ENCODE assay signal across 1 cellular context in the genomic region with DNA sequence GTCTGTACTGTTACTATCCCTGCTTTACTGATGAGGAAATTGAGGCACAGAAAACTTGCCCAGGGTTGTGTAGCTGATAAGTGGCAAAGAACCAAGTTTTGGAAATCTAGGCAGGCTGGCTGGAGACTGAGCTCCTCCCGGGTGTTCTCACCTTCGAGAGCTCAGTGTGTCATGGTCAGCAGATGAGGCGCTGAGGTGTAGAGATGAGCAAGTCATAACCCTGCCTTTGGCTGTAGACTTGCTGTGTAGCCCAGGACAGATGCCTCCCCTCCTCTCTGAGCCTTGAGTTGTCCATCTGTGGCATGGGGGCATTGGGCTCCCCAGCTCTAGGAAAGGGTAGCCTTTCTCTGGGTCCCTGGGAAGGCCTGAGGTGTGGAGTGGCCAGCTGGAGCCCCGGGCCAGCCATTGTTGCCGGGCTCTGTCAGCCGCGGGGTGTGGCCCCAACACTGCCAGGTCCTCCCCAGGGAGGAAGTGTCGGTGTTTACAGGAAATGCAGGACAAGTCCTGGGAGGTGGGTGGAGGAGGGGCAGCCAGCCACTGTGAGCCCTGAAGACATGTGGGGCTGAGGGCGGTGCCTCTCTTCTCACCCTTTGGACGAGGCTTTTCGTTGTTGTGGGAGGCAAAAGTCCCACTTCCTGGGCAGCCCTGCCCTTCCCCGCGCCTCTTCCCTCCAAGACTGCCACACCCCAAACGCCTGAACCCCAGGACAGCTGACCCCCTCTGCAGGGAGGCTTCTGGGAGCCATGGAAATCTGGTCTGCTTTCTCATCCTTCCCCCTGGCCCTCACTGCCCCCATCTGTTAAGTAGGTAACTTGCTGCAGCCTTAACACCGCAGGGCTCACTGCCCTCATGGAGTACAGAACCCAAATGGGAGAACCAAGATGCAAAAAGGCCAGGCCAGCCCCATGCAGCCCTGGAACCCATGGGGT.
TF ChIP-seq lines count a peak whose summit lies in the region.

No MANE protein-coding gene starts in this region.

TF ChIP-seq in K562, 482 proteins besides CTCF, POLR2A, EP300 and RAD21 (continued from another document and continues in another):
- TF ChIP-seq, protein P1, sequence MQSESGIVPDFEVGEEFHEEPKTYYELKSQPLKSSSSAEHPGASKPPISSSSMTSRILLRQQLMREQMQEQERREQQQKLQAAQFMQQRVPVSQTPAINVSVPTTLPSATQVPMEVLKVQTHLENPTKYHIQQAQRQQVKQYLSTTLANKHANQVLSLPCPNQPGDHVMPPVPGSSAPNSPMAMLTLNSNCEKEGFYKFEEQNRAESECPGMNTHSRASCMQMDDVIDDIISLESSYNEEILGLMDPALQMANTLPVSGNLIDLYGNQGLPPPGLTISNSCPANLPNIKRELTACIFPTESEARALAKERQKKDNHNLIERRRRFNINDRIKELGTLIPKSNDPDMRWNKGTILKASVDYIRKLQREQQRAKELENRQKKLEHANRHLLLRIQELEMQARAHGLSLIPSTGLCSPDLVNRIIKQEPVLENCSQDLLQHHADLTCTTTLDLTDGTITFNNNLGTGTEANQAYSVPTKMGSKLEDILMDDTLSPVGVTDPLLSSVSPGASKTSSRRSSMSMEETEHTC (IDR thresholded peaks at IDR 0.05): no peak
- TF ChIP-seq NR4A1 (CRISPR knock-in tag; IDR thresholded peaks at IDR 0.05): no peak
- TF ChIP-seq NR4A1 (tag; IDR thresholded peaks at IDR 0.05): 0 out of 2 replicates have a peak, but pooled peaks have one; percentile 40
- peak; percentile 71; the same call in 1 of the 2 replicates for TF ChIP-seq ZNF583 (CRISPR knock-in tag; IDR thresholded peaks at IDR 0.05)
- TF ChIP-seq NFRKB (IDR thresholded peaks at IDR 0.05; ENCODE audit: low read depth): peak; percentile 55; the same call in 1 of the 2 replicates
- TF ChIP-seq ZBTB1 (CRISPR knock-in tag; IDR thresholded peaks at IDR 0.05; ENCODE audit: borderline replicate concordance, low read depth): no peak
- peak; percentile 58 for TF ChIP-seq CREM (IDR thresholded peaks at IDR 0.05; ENCODE audit: low read depth)
- TF ChIP-seq SMAD4 (CRISPR knock-in tag; conservative IDR thresholded peaks at IDR 0.05): peak; percentile 65
- peak; percentile 87 for TF ChIP-seq EHMT2 (IDR thresholded peaks at IDR 0.05)
- TF ChIP-seq, protein P2, sequence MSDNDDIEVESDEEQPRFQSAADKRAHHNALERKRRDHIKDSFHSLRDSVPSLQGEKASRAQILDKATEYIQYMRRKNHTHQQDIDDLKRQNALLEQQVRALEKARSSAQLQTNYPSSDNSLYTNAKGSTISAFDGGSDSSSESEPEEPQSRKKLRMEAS (CRISPR knock-in tag; IDR thresholded peaks at IDR 0.05): peak; percentile 47
- TF ChIP-seq MCM3 (IDR thresholded peaks at IDR 0.05): no peak
- no peak for TF ChIP-seq SAP30 (IDR thresholded peaks at IDR 0.05; ENCODE audit: borderline replicate concordance, insufficient read depth, low read depth, low read length, poor library complexity, severe bottlenecking)
- peak; percentile 53 for TF ChIP-seq ETV1 (tag; conservative IDR thresholded peaks at IDR 0.05; ENCODE audit: low read depth)
- no peak for TF ChIP-seq NR3C1 (CRISPR knock-in tag; IDR thresholded peaks at IDR 0.05)
- TF ChIP-seq ZKSCAN1 (IDR thresholded peaks at IDR 0.05; ENCODE audit: low read depth, low read length): peak; percentile 21; the same call in 1 of the 2 replicates
- TF ChIP-seq ZFP30 (CRISPR knock-in tag; IDR thresholded peaks at IDR 0.05; ENCODE audit: borderline replicate concordance): no peak
- TF ChIP-seq SRSF9 (IDR thresholded peaks at IDR 0.05; ENCODE audit: borderline replicate concordance, low read depth, low read length): no peak
- TF ChIP-seq NELFE (IDR thresholded peaks at IDR 0.05; ENCODE audit: insufficient read depth, insufficient read length): no peak
- TF ChIP-seq SRF (CRISPR knock-in tag; IDR thresholded peaks at IDR 0.05): peak in 1 of 2 experiments; percentile 76; a peak in 1 of 4 replicates
- peak in 1 of 2 experiments; percentile 56; a peak in 1 of 4 replicates for TF ChIP-seq ZNF639 (CRISPR knock-in tag; conservative IDR thresholded peaks at IDR 0.05 in 1 of 2, IDR thresholded peaks at IDR 0.05 in 1 of 2)
- TF ChIP-seq NR2C2 (CRISPR knock-in tag; IDR thresholded peaks at IDR 0.05): no peak
- peak; percentile 47; the same call in 1 of the 2 replicates for TF ChIP-seq NR2C2 (tag; IDR thresholded peaks at IDR 0.05)
- TF ChIP-seq, protein P3, sequence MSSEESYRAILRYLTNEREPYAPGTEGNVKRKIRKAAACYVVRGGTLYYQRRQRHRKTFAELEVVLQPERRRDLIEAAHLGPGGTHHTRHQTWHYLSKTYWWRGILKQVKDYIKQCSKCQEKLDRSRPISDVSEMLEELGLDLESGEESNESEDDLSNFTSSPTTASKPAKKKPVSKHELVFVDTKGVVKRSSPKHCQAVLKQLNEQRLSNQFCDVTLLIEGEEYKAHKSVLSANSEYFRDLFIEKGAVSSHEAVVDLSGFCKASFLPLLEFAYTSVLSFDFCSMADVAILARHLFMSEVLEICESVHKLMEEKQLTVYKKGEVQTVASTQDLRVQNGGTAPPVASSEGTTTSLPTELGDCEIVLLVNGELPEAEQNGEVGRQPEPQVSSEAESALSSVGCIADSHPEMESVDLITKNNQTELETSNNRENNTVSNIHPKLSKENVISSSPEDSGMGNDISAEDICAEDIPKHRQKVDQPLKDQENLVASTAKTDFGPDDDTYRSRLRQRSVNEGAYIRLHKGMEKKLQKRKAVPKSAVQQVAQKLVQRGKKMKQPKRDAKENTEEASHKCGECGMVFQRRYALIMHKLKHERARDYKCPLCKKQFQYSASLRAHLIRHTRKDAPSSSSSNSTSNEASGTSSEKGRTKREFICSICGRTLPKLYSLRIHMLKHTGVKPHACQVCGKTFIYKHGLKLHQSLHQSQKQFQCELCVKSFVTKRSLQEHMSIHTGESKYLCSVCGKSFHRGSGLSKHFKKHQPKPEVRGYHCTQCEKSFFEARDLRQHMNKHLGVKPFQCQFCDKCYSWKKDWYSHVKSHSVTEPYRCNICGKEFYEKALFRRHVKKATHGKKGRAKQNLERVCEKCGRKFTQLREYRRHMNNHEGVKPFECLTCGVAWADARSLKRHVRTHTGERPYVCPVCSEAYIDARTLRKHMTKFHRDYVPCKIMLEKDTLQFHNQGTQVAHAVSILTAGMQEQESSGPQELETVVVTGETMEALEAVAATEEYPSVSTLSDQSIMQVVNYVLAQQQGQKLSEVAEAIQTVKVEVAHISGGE (CRISPR knock-in tag; IDR thresholded peaks at IDR 0.05): no peak
- no peak for TF ChIP-seq HOMEZ (CRISPR knock-in tag; IDR thresholded peaks at IDR 0.05)
- TF ChIP-seq RB1 (IDR thresholded peaks at IDR 0.05; ENCODE audit: low read depth): 0 out of 2 replicates have a peak, but pooled peaks have one; percentile 32
- TF ChIP-seq ZNF197 (CRISPR knock-in tag; IDR thresholded peaks at IDR 0.05; ENCODE audit: low read depth): 0 out of 2 replicates have a peak, but pooled peaks have one; percentile 30
- TF ChIP-seq ATF7 (IDR thresholded peaks at IDR 0.05): peak; percentile 42; the same call in 1 of the 2 replicates
- 0 out of 4 replicates have a peak, but pooled peaks of 1 of the 2 experiments have one; percentile 10 for TF ChIP-seq RCOR1 (IDR thresholded peaks at IDR 0.05; ENCODE audit: borderline replicate concordance in 1 of 2, low read depth in 2 of 2, low read length in 2 of 2)
- TF ChIP-seq CBFB (CRISPR knock-in tag; IDR thresholded peaks at IDR 0.05): no peak
- no peak for TF ChIP-seq BDP1 (IDR thresholded peaks at IDR 0.05; ENCODE audit: insufficient read depth, insufficient read length)
- TF ChIP-seq ARID4B (CRISPR knock-in tag; IDR thresholded peaks at IDR 0.05): no peak
- peak; percentile 81; the same call in 1 of the 2 replicates for TF ChIP-seq ZNF175 (CRISPR knock-in tag; IDR thresholded peaks at IDR 0.05; ENCODE audit: low read depth)
- 0 out of 4 replicates have a peak, but pooled peaks of 1 of the 2 experiments have one; percentile 19 for TF ChIP-seq HDAC1 (IDR thresholded peaks at IDR 0.05)
- no peak for TF ChIP-seq ZBTB5 (IDR thresholded peaks at IDR 0.05)
- TF ChIP-seq FOXK2 (conservative IDR thresholded peaks at IDR 0.05 in 1 of 2, IDR thresholded peaks at IDR 0.05 in 1 of 2; ENCODE audit: low read depth in 2 of 2): peak; percentile 85 to 86
- TF ChIP-seq KLF13 (tag; IDR thresholded peaks at IDR 0.05; ENCODE audit: borderline replicate concordance, low read depth): peak; percentile 34; the same call in 1 of the 2 replicates
- TF ChIP-seq YY1 (IDR thresholded peaks at IDR 0.05; ENCODE audit: borderline replicate concordance in 1 of 3, control insufficient read depth in 1 of 3, extremely low read depth in 1 of 3, insufficient read depth in 3 of 3, insufficient read length in 1 of 3, insufficient replicate concordance in 2 of 3, low read depth in 1 of 3, low read length in 2 of 3): peak in 2 of 3 experiments; percentile 76 to 85
- TF ChIP-seq ZNF584 (CRISPR knock-in tag; IDR thresholded peaks at IDR 0.05; ENCODE audit: low read depth): peak; percentile 38; the same call in 1 of the 2 replicates
- 0 out of 2 replicates have a peak, but pooled peaks have one; percentile 24 for TF ChIP-seq ZNF644 (tag; IDR thresholded peaks at IDR 0.05; ENCODE audit: low read depth)
- TF ChIP-seq DMBX1 (CRISPR knock-in tag; IDR thresholded peaks at IDR 0.05; ENCODE audit: borderline replicate concordance): peak; percentile 61; the same call in 1 of the 2 replicates
- no peak for TF ChIP-seq PREB (CRISPR knock-in tag; IDR thresholded peaks at IDR 0.05)
- TF ChIP-seq POLR2G (IDR thresholded peaks at IDR 0.05; ENCODE audit: low read depth, low read length): peak; percentile 76
- no peak for TF ChIP-seq ZNF316 (IDR thresholded peaks at IDR 0.05)
- TF ChIP-seq, protein P4, sequence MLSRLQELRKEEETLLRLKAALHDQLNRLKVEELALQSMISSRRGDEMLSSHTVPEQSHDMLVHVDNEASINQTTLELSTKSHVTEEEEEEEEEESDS (CRISPR knock-in tag; IDR thresholded peaks at IDR 0.05): no peak
